In genomic region chr3:9851383-9851782, GRCh38 we compare ENCODE assay signal across 4 cellular contexts. TPM values are rescaled to one million over a fixed set of nuclear protein-coding genes. Genes with fewer than 3 reads are reported as not detected.
"Had no signal": no experiment of that assay in that cellular context is flagged by ENCODE, and none has a peak within 500 bp of the region (broad histone marks: within the 10 kb centered on the region; RNA-seq: fewer than 3 reads in every experiment).

No MANE protein-coding gene starts in this region.

RNA-seq across cellular contexts. Expression of gene CIDEC, which starts 28.7 kb away (rescaled TPM):
- total RNA-seq: LHCN-M2, PC-3, SJSA1 had no signal
- polyA plus RNA-seq: SK-N-SH had no signal
